In the genomic region with DNA sequence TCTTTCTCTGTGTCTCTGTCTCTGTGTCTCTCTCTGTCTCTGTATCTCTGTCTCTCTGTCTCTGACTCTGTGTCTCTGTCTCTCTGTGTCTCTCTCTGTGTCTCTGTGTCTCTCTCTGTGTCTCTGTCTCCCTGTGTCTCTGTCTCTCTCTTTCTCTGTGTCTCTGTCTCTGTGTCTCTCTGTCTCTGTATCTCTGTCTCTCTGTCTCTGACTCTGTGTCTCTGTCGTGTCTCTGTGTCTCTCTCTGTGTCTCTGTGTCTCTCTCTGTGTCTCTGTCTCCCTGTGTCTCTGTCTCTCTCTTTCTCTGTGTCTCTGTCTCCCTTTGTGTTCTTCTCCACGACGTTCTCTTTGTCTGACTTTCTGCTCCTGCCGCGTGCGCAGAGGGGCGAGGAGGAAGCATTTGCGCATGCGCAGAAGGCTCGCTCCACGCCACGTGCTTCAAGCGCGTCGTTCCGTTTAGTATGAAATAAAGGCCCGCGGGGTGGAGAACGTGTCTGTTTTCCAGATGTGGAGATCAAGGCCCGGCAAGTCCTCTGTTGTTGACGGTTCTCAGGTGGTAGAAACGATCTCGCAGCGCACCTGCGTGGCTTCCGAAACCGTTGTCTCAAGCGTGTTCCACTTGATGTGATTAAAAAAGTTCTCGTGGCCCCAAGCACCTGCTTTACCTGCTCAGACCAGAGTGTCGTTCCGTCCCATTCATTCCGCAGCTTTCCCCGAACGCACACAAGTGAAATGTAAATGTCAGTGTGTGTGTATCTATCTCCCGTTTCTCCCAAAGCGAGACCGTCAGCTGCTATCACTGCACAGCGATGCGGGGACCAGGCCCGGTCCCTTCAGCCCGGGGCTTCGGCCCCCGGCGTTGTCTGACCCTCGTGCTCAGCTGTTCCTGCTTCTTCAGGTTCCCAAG, we compare ENCODE assay signal across 1 cellular context.
A peak's percentile ranks its signal among the peaks of the same experiment; 100 is the strongest.
TF ChIP-seq lines count a peak whose summit lies in the region.
"Not testable (repeated sequence)": the region's sequence is repeated elsewhere in the genome, so short reads cannot be mapped to it uniquely, and the experiment has no call there.

No MANE protein-coding gene starts in this region.

TF ChIP-seq in K562, 482 proteins besides CTCF, POLR2A, EP300 and RAD21 (continues in another document):
- TF ChIP-seq, protein P1, sequence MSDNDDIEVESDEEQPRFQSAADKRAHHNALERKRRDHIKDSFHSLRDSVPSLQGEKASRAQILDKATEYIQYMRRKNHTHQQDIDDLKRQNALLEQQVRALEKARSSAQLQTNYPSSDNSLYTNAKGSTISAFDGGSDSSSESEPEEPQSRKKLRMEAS (CRISPR knock-in tag; IDR thresholded peaks at IDR 0.05), result peak; percentile 98
- TF ChIP-seq, protein P2, sequence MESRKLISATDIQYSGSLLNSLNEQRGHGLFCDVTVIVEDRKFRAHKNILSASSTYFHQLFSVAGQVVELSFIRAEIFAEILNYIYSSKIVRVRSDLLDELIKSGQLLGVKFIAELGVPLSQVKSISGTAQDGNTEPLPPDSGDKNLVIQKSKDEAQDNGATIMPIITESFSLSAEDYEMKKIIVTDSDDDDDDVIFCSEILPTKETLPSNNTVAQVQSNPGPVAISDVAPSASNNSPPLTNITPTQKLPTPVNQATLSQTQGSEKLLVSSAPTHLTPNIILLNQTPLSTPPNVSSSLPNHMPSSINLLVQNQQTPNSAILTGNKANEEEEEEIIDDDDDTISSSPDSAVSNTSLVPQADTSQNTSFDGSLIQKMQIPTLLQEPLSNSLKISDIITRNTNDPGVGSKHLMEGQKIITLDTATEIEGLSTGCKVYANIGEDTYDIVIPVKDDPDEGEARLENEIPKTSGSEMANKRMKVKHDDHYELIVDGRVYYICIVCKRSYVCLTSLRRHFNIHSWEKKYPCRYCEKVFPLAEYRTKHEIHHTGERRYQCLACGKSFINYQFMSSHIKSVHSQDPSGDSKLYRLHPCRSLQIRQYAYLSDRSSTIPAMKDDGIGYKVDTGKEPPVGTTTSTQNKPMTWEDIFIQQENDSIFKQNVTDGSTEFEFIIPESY (CRISPR knock-in tag; IDR thresholded peaks at IDR 0.05), result peak; percentile 75
- TF ChIP-seq, protein P3, sequence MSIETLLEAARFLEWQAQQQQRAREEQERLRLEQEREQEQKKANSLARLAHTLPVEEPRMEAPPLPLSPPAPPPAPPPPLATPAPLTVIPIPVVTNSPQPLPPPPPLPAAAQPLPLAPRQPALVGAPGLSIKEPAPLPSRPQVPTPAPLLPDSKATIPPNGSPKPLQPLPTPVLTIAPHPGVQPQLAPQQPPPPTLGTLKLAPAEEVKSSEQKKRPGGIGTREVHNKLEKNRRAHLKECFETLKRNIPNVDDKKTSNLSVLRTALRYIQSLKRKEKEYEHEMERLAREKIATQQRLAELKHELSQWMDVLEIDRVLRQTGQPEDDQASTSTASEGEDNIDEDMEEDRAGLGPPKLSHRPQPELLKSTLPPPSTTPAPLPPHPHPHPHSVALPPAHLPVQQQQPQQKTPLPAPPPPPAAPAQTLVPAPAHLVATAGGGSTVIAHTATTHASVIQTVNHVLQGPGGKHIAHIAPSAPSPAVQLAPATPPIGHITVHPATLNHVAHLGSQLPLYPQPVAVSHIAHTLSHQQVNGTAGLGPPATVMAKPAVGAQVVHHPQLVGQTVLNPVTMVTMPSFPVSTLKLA (conservative IDR thresholded peaks at IDR 0.05), result peak; percentile 70 to 73
- TF ChIP-seq BCOR (IDR thresholded peaks at IDR 0.05) (peak; percentile 66; the same call in 1 of the 2 replicates), LCOR (CRISPR knock-in tag; IDR thresholded peaks at IDR 0.05) (0 out of 2 replicates have a peak, but pooled peaks have one; percentile 56), FOXP1 (CRISPR knock-in tag; IDR thresholded peaks at IDR 0.05) (peak; percentile 64; the same call in 1 of the 2 replicates), ZFX (CRISPR knock-in tag; IDR thresholded peaks at IDR 0.05) (peak; percentile 83), TCF3 (CRISPR knock-in tag; IDR thresholded peaks at IDR 0.05) (peak; percentile 35; the same call in 1 of the 2 replicates), ZNF232 (CRISPR knock-in tag; IDR thresholded peaks at IDR 0.05) (peak; percentile 85; the same call in 1 of the 2 replicates), MYC (IDR thresholded peaks at IDR 0.05; ENCODE audit: low read depth, low read length) (peak; percentile 79; the same call in 1 of the 2 replicates), L3MBTL2 (IDR thresholded peaks at IDR 0.05) (peak; percentile 99), NRF1 (conservative IDR thresholded peaks at IDR 0.05 in 1 of 2, IDR thresholded peaks at IDR 0.05 in 1 of 2) (peak; percentile 89 to 91), FOXK1 (CRISPR knock-in tag; IDR thresholded peaks at IDR 0.05; ENCODE audit: borderline replicate concordance) (0 out of 2 replicates have a peak, but pooled peaks have one; percentile 31), EP400 (IDR thresholded peaks at IDR 0.05) (peak; percentile 52), ZNF431 (CRISPR knock-in tag; IDR thresholded peaks at IDR 0.05) (peak; percentile 80; the same call in 1 of the 2 replicates), NONO (IDR thresholded peaks at IDR 0.05; ENCODE audit: low read depth in 2 of 2, low read length in 1 of 2) (0 out of 4 replicates have a peak, but pooled peaks of 1 of the 2 experiments have one; percentile 22), CXXC5 (CRISPR knock-in tag; IDR thresholded peaks at IDR 0.05) (peak; percentile 45), CBFA2T2 (conservative IDR thresholded peaks at IDR 0.05) (peak; percentile 18; the same call in 1 of the 2 replicates), ADNP (tag; IDR thresholded peaks at IDR 0.05) (0 out of 2 replicates have a peak, but pooled peaks have one; percentile 56), GABPB1 (CRISPR knock-in tag; IDR thresholded peaks at IDR 0.05) (0 out of 2 replicates have a peak, but pooled peaks have one; percentile 49), TOE1 (CRISPR knock-in tag; IDR thresholded peaks at IDR 0.05; ENCODE audit: borderline replicate concordance, low read depth) (peak; percentile 65; the same call in 1 of the 2 replicates), ETV5 (CRISPR knock-in tag; IDR thresholded peaks at IDR 0.05; ENCODE audit: low read depth) (0 out of 2 replicates have a peak, but pooled peaks have one; percentile 37), CBX3 (IDR thresholded peaks at IDR 0.05; ENCODE audit: borderline replicate concordance in 1 of 2, low read length in 2 of 2) (peak in 1 of 2 experiments; percentile 50; a peak in 1 of 3 replicates), ZNF263 (CRISPR knock-in tag; IDR thresholded peaks at IDR 0.05; ENCODE audit: borderline replicate concordance) (peak; percentile 57; the same call in 1 of the 2 replicates)
- TF ChIP-seq, protein P4, sequence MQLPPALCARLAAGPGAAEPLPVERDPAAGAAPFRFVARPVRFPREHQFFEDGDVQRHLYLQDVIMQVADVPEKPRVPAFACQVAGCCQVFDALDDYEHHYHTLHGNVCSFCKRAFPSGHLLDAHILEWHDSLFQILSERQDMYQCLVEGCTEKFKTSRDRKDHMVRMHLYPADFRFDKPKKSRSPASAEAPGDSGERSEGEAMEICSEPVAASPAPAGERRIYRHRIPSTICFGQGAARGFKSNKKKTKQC (CRISPR knock-in tag; IDR thresholded peaks at IDR 0.05), result peak; percentile 93
- TF ChIP-seq, protein P5, sequence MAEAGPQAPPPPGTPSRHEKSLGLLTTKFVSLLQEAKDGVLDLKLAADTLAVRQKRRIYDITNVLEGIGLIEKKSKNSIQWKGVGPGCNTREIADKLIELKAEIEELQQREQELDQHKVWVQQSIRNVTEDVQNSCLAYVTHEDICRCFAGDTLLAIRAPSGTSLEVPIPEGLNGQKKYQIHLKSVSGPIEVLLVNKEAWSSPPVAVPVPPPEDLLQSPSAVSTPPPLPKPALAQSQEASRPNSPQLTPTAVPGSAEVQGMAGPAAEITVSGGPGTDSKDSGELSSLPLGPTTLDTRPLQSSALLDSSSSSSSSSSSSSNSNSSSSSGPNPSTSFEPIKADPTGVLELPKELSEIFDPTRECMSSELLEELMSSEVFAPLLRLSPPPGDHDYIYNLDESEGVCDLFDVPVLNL (CRISPR knock-in tag; IDR thresholded peaks at IDR 0.05; ENCODE audit: low read depth), result 0 out of 2 replicates have a peak, but pooled peaks have one; percentile 22
- TF ChIP-seq MYC (CRISPR knock-in tag; IDR thresholded peaks at IDR 0.05; ENCODE audit: borderline replicate concordance, low read depth); TOE1 (IDR thresholded peaks at IDR 0.05; ENCODE audit: borderline replicate concordance): not testable (repeated sequence)
- TF ChIP-seq, protein P6, sequence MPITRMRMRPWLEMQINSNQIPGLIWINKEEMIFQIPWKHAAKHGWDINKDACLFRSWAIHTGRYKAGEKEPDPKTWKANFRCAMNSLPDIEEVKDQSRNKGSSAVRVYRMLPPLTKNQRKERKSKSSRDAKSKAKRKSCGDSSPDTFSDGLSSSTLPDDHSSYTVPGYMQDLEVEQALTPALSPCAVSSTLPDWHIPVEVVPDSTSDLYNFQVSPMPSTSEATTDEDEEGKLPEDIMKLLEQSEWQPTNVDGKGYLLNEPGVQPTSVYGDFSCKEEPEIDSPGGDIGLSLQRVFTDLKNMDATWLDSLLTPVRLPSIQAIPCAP (CRISPR knock-in tag; IDR thresholded peaks at IDR 0.05; ENCODE audit: borderline replicate concordance), result peak; percentile 74; the same call in 1 of the 2 replicates
- TF ChIP-seq, protein P7, sequence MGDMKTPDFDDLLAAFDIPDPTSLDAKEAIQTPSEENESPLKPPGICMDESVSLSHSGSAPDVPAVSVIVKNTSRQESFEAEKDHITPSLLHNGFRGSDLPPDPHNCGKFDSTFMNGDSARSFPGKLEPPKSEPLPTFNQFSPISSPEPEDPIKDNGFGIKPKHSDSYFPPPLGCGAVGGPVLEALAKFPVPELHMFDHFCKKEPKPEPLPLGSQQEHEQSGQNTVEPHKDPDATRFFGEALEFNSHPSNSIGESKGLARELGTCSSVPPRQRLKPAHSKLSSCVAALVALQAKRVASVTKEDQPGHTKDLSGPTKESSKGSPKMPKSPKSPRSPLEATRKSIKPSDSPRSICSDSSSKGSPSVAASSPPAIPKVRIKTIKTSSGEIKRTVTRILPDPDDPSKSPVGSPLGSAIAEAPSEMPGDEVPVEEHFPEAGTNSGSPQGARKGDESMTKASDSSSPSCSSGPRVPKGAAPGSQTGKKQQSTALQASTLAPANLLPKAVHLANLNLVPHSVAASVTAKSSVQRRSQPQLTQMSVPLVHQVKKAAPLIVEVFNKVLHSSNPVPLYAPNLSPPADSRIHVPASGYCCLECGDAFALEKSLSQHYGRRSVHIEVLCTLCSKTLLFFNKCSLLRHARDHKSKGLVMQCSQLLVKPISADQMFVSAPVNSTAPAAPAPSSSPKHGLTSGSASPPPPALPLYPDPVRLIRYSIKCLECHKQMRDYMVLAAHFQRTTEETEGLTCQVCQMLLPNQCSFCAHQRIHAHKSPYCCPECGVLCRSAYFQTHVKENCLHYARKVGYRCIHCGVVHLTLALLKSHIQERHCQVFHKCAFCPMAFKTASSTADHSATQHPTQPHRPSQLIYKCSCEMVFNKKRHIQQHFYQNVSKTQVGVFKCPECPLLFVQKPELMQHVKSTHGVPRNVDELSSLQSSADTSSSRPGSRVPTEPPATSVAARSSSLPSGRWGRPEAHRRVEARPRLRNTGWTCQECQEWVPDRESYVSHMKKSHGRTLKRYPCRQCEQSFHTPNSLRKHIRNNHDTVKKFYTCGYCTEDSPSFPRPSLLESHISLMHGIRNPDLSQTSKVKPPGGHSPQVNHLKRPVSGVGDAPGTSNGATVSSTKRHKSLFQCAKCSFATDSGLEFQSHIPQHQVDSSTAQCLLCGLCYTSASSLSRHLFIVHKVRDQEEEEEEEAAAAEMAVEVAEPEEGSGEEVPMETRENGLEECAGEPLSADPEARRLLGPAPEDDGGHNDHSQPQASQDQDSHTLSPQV (IDR thresholded peaks at IDR 0.05), result peak; percentile 88
- TF ChIP-seq, protein P8, sequence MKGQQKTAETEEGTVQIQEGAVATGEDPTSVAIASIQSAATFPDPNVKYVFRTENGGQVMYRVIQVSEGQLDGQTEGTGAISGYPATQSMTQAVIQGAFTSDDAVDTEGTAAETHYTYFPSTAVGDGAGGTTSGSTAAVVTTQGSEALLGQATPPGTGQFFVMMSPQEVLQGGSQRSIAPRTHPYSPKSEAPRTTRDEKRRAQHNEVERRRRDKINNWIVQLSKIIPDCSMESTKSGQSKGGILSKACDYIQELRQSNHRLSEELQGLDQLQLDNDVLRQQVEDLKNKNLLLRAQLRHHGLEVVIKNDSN (CRISPR knock-in tag; IDR thresholded peaks at IDR 0.05), result peak; percentile 75
- TF ChIP-seq, protein P9, sequence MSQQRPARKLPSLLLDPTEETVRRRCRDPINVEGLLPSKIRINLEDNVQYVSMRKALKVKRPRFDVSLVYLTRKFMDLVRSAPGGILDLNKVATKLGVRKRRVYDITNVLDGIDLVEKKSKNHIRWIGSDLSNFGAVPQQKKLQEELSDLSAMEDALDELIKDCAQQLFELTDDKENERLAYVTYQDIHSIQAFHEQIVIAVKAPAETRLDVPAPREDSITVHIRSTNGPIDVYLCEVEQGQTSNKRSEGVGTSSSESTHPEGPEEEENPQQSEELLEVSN (IDR thresholded peaks at IDR 0.05; ENCODE audit: borderline replicate concordance in 1 of 2, extremely low read depth in 1 of 2, insufficient read depth in 1 of 2, insufficient read length in 1 of 2, low read depth in 1 of 2, low read length in 1 of 2, poor library complexity in 1 of 2, severe bottlenecking in 1 of 2), result peak; percentile 78 to 94
- TF ChIP-seq, protein P10, sequence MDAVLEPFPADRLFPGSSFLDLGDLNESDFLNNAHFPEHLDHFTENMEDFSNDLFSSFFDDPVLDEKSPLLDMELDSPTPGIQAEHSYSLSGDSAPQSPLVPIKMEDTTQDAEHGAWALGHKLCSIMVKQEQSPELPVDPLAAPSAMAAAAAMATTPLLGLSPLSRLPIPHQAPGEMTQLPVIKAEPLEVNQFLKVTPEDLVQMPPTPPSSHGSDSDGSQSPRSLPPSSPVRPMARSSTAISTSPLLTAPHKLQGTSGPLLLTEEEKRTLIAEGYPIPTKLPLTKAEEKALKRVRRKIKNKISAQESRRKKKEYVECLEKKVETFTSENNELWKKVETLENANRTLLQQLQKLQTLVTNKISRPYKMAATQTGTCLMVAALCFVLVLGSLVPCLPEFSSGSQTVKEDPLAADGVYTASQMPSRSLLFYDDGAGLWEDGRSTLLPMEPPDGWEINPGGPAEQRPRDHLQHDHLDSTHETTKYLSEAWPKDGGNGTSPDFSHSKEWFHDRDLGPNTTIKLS (IDR thresholded peaks at IDR 0.05; ENCODE audit: borderline replicate concordance, low read depth), result peak; percentile 68; the same call in 1 of the 2 replicates
- TF ChIP-seq, protein P11, sequence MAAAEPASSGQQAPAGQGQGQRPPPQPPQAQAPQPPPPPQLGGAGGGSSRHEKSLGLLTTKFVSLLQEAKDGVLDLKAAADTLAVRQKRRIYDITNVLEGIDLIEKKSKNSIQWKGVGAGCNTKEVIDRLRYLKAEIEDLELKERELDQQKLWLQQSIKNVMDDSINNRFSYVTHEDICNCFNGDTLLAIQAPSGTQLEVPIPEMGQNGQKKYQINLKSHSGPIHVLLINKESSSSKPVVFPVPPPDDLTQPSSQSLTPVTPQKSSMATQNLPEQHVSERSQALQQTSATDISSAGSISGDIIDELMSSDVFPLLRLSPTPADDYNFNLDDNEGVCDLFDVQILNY (CRISPR knock-in tag; IDR thresholded peaks at IDR 0.05), result peak; percentile 89
- TF ChIP-seq, protein P12, sequence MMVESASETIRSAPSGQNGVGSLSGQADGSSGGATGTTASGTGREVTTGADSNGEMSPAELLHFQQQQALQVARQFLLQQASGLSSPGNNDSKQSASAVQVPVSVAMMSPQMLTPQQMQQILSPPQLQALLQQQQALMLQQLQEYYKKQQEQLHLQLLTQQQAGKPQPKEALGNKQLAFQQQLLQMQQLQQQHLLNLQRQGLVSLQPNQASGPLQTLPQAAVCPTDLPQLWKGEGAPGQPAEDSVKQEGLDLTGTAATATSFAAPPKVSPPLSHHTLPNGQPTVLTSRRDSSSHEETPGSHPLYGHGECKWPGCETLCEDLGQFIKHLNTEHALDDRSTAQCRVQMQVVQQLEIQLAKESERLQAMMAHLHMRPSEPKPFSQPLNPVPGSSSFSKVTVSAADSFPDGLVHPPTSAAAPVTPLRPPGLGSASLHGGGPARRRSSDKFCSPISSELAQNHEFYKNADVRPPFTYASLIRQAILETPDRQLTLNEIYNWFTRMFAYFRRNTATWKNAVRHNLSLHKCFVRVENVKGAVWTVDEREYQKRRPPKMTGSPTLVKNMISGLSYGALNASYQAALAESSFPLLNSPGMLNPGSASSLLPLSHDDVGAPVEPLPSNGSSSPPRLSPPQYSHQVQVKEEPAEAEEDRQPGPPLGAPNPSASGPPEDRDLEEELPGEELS (CRISPR knock-in tag; IDR thresholded peaks at IDR 0.05; ENCODE audit: borderline replicate concordance), result 0 out of 2 replicates have a peak, but pooled peaks have one; percentile 62
